In genomic region chr12:1799068-1799881, GRCh38 we compare ENCODE assay signal across 1 cellular context.
TF ChIP-seq lines count a peak whose summit lies in the region.

No MANE protein-coding gene starts in this region.

TF ChIP-seq in H1, 55 proteins besides CTCF, POLR2A, EP300 and RAD21:
- TF ChIP-seq SP2 (IDR thresholded peaks at IDR 0.05; ENCODE audit: low read length), result no peak
- no peak for TF ChIP-seq KDM1A (IDR thresholded peaks at IDR 0.05; ENCODE audit: borderline replicate concordance, low read length)
- TF ChIP-seq, protein P1, sequence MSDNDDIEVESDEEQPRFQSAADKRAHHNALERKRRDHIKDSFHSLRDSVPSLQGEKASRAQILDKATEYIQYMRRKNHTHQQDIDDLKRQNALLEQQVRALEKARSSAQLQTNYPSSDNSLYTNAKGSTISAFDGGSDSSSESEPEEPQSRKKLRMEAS (IDR thresholded peaks at IDR 0.05), result no peak
- TF ChIP-seq ASH2L (IDR thresholded peaks at IDR 0.05; ENCODE audit: low read length), result no peak
- TF ChIP-seq SAP30 (IDR thresholded peaks at IDR 0.05; ENCODE audit: insufficient read depth, insufficient replicate concordance, low read length), result no peak
- TF ChIP-seq KDM5A (IDR thresholded peaks at IDR 0.05; ENCODE audit: low read length), result no peak
